Comparison of ENCODE assay signal across 1 cellular context in the genomic region with DNA sequence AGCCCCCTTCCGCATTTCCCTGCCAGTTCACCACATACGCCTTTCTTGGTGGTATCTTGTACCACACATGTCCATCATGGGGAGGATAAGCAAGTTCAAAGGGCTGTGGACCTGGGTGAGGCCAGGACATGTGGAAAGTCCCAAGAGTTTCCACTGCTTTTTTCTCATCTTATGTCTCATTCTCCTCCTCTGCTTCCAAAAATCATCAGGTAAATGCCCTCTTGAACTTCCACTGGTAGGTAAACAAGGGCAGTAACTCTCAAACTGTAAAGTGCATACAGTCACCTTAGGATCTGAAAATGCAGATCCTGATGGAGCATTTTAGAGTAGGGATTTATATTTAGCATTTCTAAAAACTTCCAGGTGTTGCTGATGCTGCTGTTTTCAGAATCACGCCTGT.
A peak's percentile ranks its signal among the peaks of the same experiment; 100 is the strongest.
TF ChIP-seq lines count a peak whose summit lies in the region.

No MANE protein-coding gene starts in this region.

TF ChIP-seq in HepG2, 621 proteins besides CTCF, POLR2A, EP300 and RAD21:
- TF ChIP-seq, protein P1, sequence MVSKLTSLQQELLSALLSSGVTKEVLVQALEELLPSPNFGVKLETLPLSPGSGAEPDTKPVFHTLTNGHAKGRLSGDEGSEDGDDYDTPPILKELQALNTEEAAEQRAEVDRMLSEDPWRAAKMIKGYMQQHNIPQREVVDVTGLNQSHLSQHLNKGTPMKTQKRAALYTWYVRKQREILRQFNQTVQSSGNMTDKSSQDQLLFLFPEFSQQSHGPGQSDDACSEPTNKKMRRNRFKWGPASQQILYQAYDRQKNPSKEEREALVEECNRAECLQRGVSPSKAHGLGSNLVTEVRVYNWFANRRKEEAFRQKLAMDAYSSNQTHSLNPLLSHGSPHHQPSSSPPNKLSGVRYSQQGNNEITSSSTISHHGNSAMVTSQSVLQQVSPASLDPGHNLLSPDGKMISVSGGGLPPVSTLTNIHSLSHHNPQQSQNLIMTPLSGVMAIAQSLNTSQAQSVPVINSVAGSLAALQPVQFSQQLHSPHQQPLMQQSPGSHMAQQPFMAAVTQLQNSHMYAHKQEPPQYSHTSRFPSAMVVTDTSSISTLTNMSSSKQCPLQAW (CRISPR knock-in tag; IDR thresholded peaks at IDR 0.05) = 0 out of 2 replicates have a peak, but pooled peaks have one; percentile 23
- TF ChIP-seq TFAP4 (IDR thresholded peaks at IDR 0.05; ENCODE audit: borderline replicate concordance, low read depth) = no peak
- TF ChIP-seq FOXA3 (CRISPR knock-in tag; IDR thresholded peaks at IDR 0.05) = peak; percentile 57
- TF ChIP-seq NR2F6 (IDR thresholded peaks at IDR 0.05) = 0 out of 2 replicates have a peak, but pooled peaks have one; percentile 12
- no peak for TF ChIP-seq NR2F6 (CRISPR knock-in tag; IDR thresholded peaks at IDR 0.05)
TF ChIP-seq in HepG2: peak in this region for 3.
